ENCODE assay signal across 1 cellular context in the genomic region with DNA sequence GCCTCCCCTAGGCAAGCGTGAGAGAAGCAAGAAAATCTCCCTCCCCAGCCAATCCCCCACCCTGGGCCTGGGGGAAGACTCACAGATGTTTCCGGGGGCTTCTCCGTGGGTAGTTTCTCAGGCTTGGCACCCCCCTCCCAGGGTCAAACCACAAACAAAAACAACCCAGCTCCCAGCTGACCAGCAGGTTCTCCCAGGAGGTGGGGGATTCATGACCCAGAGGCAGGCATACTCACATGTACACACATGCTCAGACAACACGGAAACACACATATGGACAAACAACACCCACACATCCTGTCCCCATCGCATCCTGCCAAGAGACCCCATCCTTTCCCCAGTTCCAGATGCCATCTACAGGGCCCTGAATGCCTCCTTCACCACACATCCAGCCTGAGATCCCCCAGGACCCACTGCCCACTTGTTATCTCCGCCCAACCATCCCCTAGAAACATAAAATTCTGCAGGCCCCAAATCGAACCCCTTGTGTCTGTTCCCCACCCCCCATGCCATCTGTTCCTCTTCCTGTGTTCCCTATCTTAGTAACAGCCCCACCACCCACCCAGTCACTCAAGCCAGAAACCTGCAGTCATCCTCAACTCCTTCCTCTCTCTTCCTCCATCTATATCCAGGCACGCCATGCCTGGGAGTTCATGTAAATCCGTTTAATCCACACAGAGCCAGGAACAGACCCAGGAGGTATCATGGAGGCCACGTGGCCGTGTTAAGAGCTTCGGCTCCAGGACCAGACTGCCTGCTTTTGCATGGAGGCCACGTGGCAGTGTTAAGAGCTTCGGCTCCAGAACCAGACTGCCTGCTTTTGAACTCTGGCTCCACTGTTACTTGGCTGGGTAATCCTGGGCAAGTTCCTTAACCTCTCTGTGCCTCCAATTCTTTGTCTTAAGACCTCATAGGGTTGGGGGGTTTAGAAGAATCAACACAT.
TF ChIP-seq lines count a peak whose summit lies in the region.

No MANE protein-coding gene starts in this region.

TF ChIP-seq in HEK293, 187 proteins besides CTCF, POLR2A, EP300 and RAD21 (continued from another document):
- TF ChIP-seq, protein P1, sequence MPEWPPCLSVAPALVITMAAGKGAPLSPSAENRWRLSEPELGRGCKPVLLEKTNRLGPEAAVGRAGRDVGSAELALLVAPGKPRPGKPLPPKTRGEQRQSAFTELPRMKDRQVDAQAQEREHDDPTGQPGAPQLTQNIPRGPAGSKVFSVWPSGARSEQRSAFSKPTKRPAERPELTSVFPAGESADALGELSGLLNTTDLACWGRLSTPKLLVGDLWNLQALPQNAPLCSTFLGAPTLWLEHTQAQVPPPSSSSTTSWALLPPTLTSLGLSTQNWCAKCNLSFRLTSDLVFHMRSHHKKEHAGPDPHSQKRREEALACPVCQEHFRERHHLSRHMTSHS (tag by site-specific recombination; IDR thresholded peaks at IDR 0.05), result no peak
- TF ChIP-seq ZNF394 (tag by site-specific recombination; IDR thresholded peaks at IDR 0.05; ENCODE audit: borderline replicate concordance), result no peak
TF ChIP-seq in HEK293: peak in this region for 2.
